ENCODE assay signal across 8 cellular contexts in the genomic region with DNA sequence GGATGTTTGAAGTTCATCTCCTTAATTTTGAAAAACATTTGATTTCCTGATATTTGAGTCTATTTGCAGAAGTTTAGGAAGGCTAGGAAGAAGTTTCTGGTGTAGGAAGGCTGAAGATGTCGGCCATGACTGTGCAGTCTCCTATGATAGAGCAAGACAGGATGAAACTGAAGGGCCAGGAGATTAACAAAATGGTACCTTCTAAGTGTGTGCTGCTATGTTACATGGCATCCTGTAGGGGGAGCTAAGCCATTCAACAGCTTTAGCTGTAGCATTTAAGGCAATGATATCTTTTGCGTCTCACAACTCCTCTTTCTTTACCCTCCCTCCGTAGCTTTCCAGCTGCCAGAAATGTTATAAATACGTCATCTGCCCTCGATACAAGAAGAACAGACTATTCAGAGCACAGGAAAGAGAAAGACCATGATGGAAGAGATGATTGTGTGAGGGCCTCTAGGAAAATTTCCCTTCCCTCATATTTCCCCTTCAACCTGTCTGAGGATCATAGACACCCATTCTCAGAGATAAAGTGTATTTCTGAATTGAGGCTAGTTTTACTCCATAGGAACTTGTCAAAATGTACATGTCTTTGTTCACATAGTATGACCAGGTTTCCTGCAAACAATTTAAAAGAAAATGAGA.
DNase-seq lines count a peak whose midpoint lies in the region; ATAC-seq and TF ChIP-seq lines count a peak whose summit lies in the region.

No MANE protein-coding gene starts in this region.

- intact Hi-C loops in sigmoid colon (cut with DNase I): no loop called here

- peak overlapping the region; percentile 62 to 78 (median 66) for H3K27ac ChIP-seq in sigmoid colon

- WGBS in sigmoid colon, 2 donors: 85 to 92% methylated on average over 5 of the region's 5 CpGs

- peak; percentile 77 for TF ChIP-seq CTCF in fibroblast of pulmonary artery (IDR thresholded peaks at IDR 0.05; ENCODE audit: low read length, missing control alignments)
- peak in 2 of 4 experiments; percentile 17 to 20 for TF ChIP-seq CTCF in sigmoid colon (IDR thresholded peaks at IDR 0.05)

- no peak for TF ChIP-seq EP300 in sigmoid colon (IDR thresholded peaks at IDR 0.05)

- H3K36me3 ChIP-seq in sigmoid colon: no peaks in the 10 kb centered on the region

- peak; percentile 11 for DNase-seq in ELF-1 (ENCODE audit: low read depth, low spot score)
- peak; percentile 60 for DNase-seq in KBM-7
- peak; percentile 49 for DNase-seq in RKO (ENCODE audit: low spot score)
- DNase-seq in fibroblast of pulmonary artery (ENCODE audit: low read depth): peak; percentile 61
- DNase-seq in sigmoid colon: no peak
- no peak for DNase-seq in activated T-cell treated with anti-CD3 and anti-CD28 coated beads, Interleukin-2, amount 50 U/mL, for 48 hours
- DNase-seq in activated CD4-positive, alpha-beta T cell treated with anti-CD3 and anti-CD28 coated beads for 1 hour: no peak

- no peak for TF ChIP-seq POLR2A in sigmoid colon (IDR thresholded peaks at IDR 0.05)

- in situ Hi-C loops in KBM-7 (cut with MboI; ENCODE audit: low pct_unique_long_range_greater_than_20kb, low sequenced_read_pairs): no loop called here

- H3K9me3 ChIP-seq in sigmoid colon: no peaks in the 10 kb centered on the region

- H3K4me1 ChIP-seq in sigmoid colon: peaks cover 0 to 29% (median 27%) of the 10 kb centered on the region in 4 donors

- H3K27me3 ChIP-seq in sigmoid colon: no peaks in the 10 kb centered on the region

- no peak for ATAC-seq in HG02970 (IDR thresholded peaks at IDR 0.05; ENCODE audit: low FRiP score, unreplicated experiment)

- no peak overlapping the region for H3K4me3 ChIP-seq in fibroblast of pulmonary artery (replicated peaks; ENCODE audit: low read depth, low read length)
- H3K4me3 ChIP-seq in sigmoid colon: no peak overlapping the region

Comparison
In these comparisons a context has a peak if more than half of its experiments do, and no peak if none do; other contexts are left out.
1. DNase-seq: peak in ELF-1 (single experiment), KBM-7 (single experiment), RKO (single experiment) and fibroblast of pulmonary artery (single experiment); none in sigmoid colon (single experiment), activated T-cell treated with anti-CD3 and anti-CD28 coated beads, Interleukin-2, amount 50 U/mL, for 48 hours (0 of 2) and activated CD4-positive, alpha-beta T cell treated with anti-CD3 and anti-CD28 coated beads for 1 hour (single experiment).